28 cellular contexts compared by ENCODE assay signal in the genomic region with DNA sequence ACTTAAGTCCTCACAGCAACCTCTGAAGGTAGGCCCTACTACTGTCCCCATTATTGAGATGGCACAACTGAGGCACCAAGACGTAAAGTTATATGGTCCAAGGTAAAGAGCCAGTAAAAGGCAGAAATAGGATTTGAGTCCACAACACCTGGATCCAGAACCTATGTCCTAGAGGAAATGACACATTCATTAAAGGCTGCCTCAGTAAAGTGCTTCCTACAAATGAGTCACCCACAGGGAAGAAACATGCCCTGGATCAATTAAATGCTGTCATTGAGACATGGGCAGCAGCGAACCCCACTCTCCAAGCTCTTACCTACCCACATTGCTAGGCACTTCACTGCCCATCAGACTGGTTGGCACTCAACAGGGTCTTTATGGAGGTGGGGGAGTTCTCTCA.
"Had no signal": no experiment of that assay in that cellular context is flagged by ENCODE, and none has a peak within 500 bp of the region (broad histone marks: within the 10 kb centered on the region; RNA-seq: fewer than 3 reads in every experiment).

No MANE protein-coding gene starts in this region.

- H3K4me3 ChIP-seq: neural progenitor cell, ovary, psoas muscle, skin epidermis, smooth muscle cell, spleen, stomach, thoracic aorta, thyroid gland, tibial nerve, upper lobe of left lung, vagina had no signal

- ATAC-seq: naive thymus-derived CD4-positive, alpha-beta T cell; natural killer cell; psoas muscle; right cardiac atrium; sciatic nerve; stimulated activated naive B cell treated with anti-CD40 and anti-IgM and Interleukin-4, amounts not matched to agents 10 μg/mL and 1 μg/mL and 100 μg/mL, for 72 hours had no signal

- H3K9ac ChIP-seq: neural progenitor cell, parathyroid adenoma had no signal

- H3K27me3 ChIP-seq: neural progenitor cell, ovary, stomach, thyroid gland, tibial nerve, upper lobe of left lung, vagina had no signal

- H3K27ac ChIP-seq: neural progenitor cell, ovary, parathyroid adenoma, psoas muscle, skin epidermis, spleen, stomach, thoracic aorta, thyroid gland, tibial nerve, upper lobe of left lung, vagina had no signal

- H3K9me3 ChIP-seq: ovary, psoas muscle, spleen, stomach, thoracic aorta, thyroid gland, tibial nerve, upper lobe of left lung, vagina had no signal

- H2AFZ ChIP-seq: neural progenitor cell, parathyroid adenoma had no signal

- H3K36me3 ChIP-seq: neural progenitor cell, ovary, spleen, stomach, thoracic aorta, thyroid gland, tibial nerve, upper lobe of left lung, vagina had no signal

- FAIRE-seq: urothelium cell line had no signal

- H3K79me2 ChIP-seq: parathyroid adenoma had no signal

- H3K4me2 ChIP-seq: neural progenitor cell, smooth muscle cell had no signal

- DNase-seq: naive thymus-derived CD4-positive, alpha-beta T cell; natural killer cell; occipital lobe; ovary; posterior cingulate gyrus; psoas muscle; right cardiac atrium; spleen; stimulated activated CD4-positive, alpha-beta T cell treated with anti-CD3 and anti-CD28 coated beads, Interleukin-12 subunit alpha, Interleukin-12 subunit beta, amount 100 ng/mL, for 4 hours; stimulated activated CD4-positive, alpha-beta T cell treated with anti-CD3 and anti-CD28 coated beads, Interleukin-1b, Interleukin-23, amount 100 ng/mL, for 48 hours; stimulated activated CD4-positive, alpha-beta T cell treated with anti-CD3 and anti-CD28 coated beads, Interleukin-4, amount 100 ng/mL, for 1 hour; stimulated activated CD4-positive, alpha-beta T cell treated with anti-CD3 and anti-CD28 coated beads, Interleukin-4, amount 100 ng/mL, for 4 hours; stimulated activated CD8-positive, alpha-beta memory T cell treated with anti-CD3 and anti-CD28 coated beads, Interleukin-4, amount 100 ng/mL, for 48 hours; stimulated activated naive B cell treated with anti-CD40 and anti-IgM and Interleukin-4, amounts not matched to agents 10 μg/mL and 1 μg/mL and 100 μg/mL, for 72 hours; stimulated activated naive CD4-positive, alpha-beta T cell treated with Interleukin-2 at 50 U/mL for 16 hours; stomach; thyroid gland; trophoblast cell; upper lobe of left lung had no signal

- H3K4me1 ChIP-seq: neural progenitor cell, parathyroid adenoma, psoas muscle, spleen, stomach, thyroid gland, tibial nerve, upper lobe of left lung, vagina had no signal
